8 cellular contexts compared by ENCODE assay signal in the genomic region with DNA sequence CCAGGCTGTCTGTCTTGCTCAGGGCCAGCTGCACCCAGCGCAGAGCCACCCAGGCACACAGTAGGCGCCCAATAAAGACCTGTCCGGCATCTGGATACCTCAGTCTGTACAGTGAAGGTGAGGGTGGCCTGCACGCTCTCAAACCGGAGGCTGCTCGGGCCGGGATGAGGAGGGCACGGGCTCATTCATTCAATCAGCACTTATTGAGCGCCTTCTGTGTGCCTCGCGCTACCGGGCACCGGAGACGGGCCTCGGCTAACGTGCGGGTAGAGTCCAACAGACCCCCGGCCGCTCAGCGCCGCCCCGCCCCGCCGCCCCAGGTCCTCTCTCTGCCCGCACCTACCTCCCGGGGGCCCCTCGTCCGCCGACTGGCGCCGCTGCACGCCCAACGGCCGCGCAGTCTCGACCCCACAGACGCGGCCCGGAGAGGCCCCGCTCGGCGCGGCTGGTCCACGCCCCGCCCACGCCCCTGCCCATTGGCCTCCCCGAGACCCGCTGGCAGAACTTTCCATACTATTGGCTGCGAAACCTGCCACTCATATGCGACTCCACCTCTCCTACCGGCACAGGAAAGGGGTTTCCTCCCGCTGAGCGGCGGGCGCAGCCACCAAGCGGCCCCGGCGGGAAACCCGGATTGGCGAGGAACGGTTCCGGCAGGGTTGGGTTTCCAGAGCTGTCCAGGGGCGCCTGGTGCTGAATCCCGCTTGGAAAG. TPM values are rescaled to one million over a fixed set of nuclear protein-coding genes. Genes with fewer than 3 reads are reported as not detected.
DNase-seq lines count a peak whose midpoint lies in the region; ATAC-seq and TF ChIP-seq lines count a peak whose summit lies in the region.

A gene with protein sequence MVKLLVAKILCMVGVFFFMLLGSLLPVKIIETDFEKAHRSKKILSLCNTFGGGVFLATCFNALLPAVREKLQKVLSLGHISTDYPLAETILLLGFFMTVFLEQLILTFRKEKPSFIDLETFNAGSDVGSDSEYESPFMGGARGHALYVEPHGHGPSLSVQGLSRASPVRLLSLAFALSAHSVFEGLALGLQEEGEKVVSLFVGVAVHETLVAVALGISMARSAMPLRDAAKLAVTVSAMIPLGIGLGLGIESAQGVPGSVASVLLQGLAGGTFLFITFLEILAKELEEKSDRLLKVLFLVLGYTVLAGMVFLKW (minus strand): TSS at position 416 of the 712 bp plus-strand sequence. CDS start 2,760 bp downstream, outside the sequence.

- peak within 1 kb of the TSS; percentile 93 for H3K4me3 ChIP-seq in AG10803 (ENCODE audit: low read length)

- H3K9me3 Mint-ChIP-seq in central memory CD8-positive, alpha-beta T cell: no peaks in the 10 kb centered on the region

- peaks cover 28% of the 10 kb centered on the region for H3K27me3 Mint-ChIP-seq in central memory CD8-positive, alpha-beta T cell

- no peak for TF ChIP-seq CTCF in AG10803 (conservative IDR thresholded peaks at IDR 0.05; ENCODE audit: low read length)

- H3K4me3 Mint-ChIP-seq in central memory CD8-positive, alpha-beta T cell: peak within 1 kb of the TSS; percentile 82

- H3K27ac Mint-ChIP-seq in central memory CD8-positive, alpha-beta T cell (ENCODE audit: low read depth): peak within 1 kb of the TSS; percentile 25

- H3K36me3 Mint-ChIP-seq in central memory CD8-positive, alpha-beta T cell (ENCODE audit: insufficient read depth): peaks cover 15% of the 10 kb centered on the region

- H3K4me1 Mint-ChIP-seq in central memory CD8-positive, alpha-beta T cell: peaks cover 23% of the 10 kb centered on the region

- DNase-seq in AG10803 (ENCODE audit: low read depth) (peak; percentile 99), NCI-H460 (ENCODE audit: extremely low read depth, low read depth) (peak; percentile 97), islet precursor cell (peak; percentile 99)
- DNase-seq in central memory CD8-positive, alpha-beta T cell (ENCODE audit: low spot score in 2 of 2): peak; percentile 98 to 99
- peak; percentile 99 for DNase-seq in stimulated activated CD4-positive, alpha-beta T cell treated with anti-CD3 and anti-CD28 coated beads, Interleukin-12 subunit alpha, Interleukin-12 subunit beta, amount 100 ng/mL, for 4 hours

- ATAC-seq in GM19043 (IDR thresholded peaks at IDR 0.05; ENCODE audit: low read depth, unreplicated experiment) (peak; percentile 88), HG03354 (IDR thresholded peaks at IDR 0.05; ENCODE audit: poor library complexity, severe bottlenecking, unreplicated experiment) (peak; percentile 92)
- peak; percentile 99 for ATAC-seq in activated CD4-positive, CD25-positive, alpha-beta regulatory T cell treated with anti-CD3 and anti-CD28 coated beads, Interleukin-2, amount 50 U/mL, for 24 hours
- ATAC-seq in central memory CD8-positive, alpha-beta T cell (replicated peaks; ENCODE audit: extremely low read depth, poor library complexity, severe bottlenecking): peak; percentile 100

RNA-seq across cellular contexts. Expression of the gene that starts here (rescaled TPM):
- total RNA-seq in NCI-H460 (2014; rRNA removed; shearing (Covaris generic)): 26.9 and 29.7 TPM in 2 replicates
- 50.4 and 69.9 TPM in 2 replicates for polyA plus RNA-seq in NCI-H460 (2014; cell fraction: nucleus; rRNA removed)

Comparison
In these comparisons a context has a peak if more than half of its experiments do, and no peak if none do; other contexts are left out.
1. Peak in every context shown above with its lines: DNase-seq, ATAC-seq and H3K4me3 ChIP-seq.